In the genomic region with DNA sequence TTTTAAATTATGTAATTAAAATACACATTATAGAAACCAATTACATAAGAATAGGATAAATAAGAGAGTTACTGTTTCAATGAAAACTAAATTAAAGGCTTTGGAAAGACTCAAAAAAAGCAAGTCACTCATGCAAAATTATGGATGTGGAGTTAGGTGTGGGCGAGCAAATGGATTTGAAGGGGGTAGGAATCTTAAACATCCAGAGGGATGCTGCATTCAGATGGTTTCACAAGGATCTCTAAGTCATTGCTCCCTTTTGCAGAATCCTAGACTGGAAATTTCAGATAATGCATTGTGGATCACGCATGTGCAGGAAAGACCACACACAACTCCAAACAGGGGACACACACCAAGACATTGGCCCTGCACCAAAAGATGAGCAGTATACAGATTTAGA, we compare ENCODE assay signal across 21 cellular contexts. TPM values are rescaled to one million over a fixed set of nuclear protein-coding genes. Genes with fewer than 3 reads are reported as not detected.
DNase-seq lines count a peak whose midpoint lies in the region; ATAC-seq, FAIRE-seq and TF ChIP-seq lines count a peak whose summit lies in the region.
"Had no signal": no experiment of that assay in that cellular context is flagged by ENCODE, and none has a peak within 500 bp of the region (broad histone marks: within the 10 kb centered on the region; RNA-seq: fewer than 3 reads in every experiment).

No MANE protein-coding gene starts in this region.

- H3K4me1 ChIP-seq in A549 (peaks cover 49% of the 10 kb centered on the region), BLaER1 (peaks cover 16% of the 10 kb centered on the region), SJSA1 (replicated peaks) (peaks cover 42% of the 10 kb centered on the region)

- intact Hi-C loops in natural killer cell (cut with micrococcal nuclease), result no loop called here

- no peak for TF ChIP-seq EP300 in A549 (IDR thresholded peaks at IDR 0.05)

- H3K27ac Mint-ChIP-seq in natural killer cell, result no peak overlapping the region
- H3K27ac Mint-ChIP-seq: CD8-positive, alpha-beta T cell; GM23338 had no signal

- H3K27me3 Mint-ChIP-seq in natural killer cell (ENCODE audit: low read depth in 2 of 2), result peaks cover 5 to 21% of the 10 kb centered on the region in 2 donors

- POLR2A ChIA-PET in A549 (lab: Yijun Ruan, JAX), result no interaction called here

- H3K4me3 Mint-ChIP-seq in natural killer cell, result no peak overlapping the region
- H3K4me3 Mint-ChIP-seq: CD8-positive, alpha-beta T cell; GM23338 had no signal

- H3K27ac ChIP-seq in A549, result peak overlapping the region; percentile 64 to 75; a peak in 5 of 6 replicates
- H3K27ac ChIP-seq in BLaER1, result no peak overlapping the region
- peak overlapping the region; percentile 88 for H3K27ac ChIP-seq in SJSA1
- H3K27ac ChIP-seq: HL-60 had no signal

- H3K9me3 Mint-ChIP-seq in natural killer cell, result no peaks in the 10 kb centered on the region
- H3K9me3 Mint-ChIP-seq: CD8-positive, alpha-beta T cell; GM23338 had no signal

- H3K36me3 ChIP-seq in BLaER1 (no peaks in the 10 kb centered on the region), SJSA1 (no peaks in the 10 kb centered on the region)

- no peaks in the 10 kb centered on the region for H3K36me3 Mint-ChIP-seq in natural killer cell
- H3K36me3 Mint-ChIP-seq: CD8-positive, alpha-beta T cell had no signal

- H3K4me3 ChIP-seq in A549 (no peak overlapping the region), BLaER1 (no peak overlapping the region), SJSA1 (no peak overlapping the region)
- H3K4me3 ChIP-seq: GM23338, K562 had no signal

- no peak for FAIRE-seq in A549 (lab: Jason Lieb, UNC)
- FAIRE-seq: G401.6, GM12891, H54, K562 had no signal

- TF ChIP-seq CTCF in A549 (IDR thresholded peaks at IDR 0.05), result no peak
- no peak for TF ChIP-seq CTCF in natural killer cell (IDR thresholded peaks at IDR 0.05)

- CTCF ChIA-PET in A549 (lab: Yijun Ruan, JAX), result no interaction called here

- H3K9ac ChIP-seq in BLaER1, result no peak overlapping the region

- no peak for TF ChIP-seq RAD21 in A549 (conservative IDR thresholded peaks at IDR 0.05 in 1 of 2, IDR thresholded peaks at IDR 0.05 in 1 of 2)

- no peaks in the 10 kb centered on the region for H3K4me1 Mint-ChIP-seq in natural killer cell

- no peaks in the 10 kb centered on the region for H3K9me3 ChIP-seq in A549
- peaks cover 6% of the 10 kb centered on the region; the same call in 1 of the 2 replicates for H3K9me3 ChIP-seq in BLaER1
- no peaks in the 10 kb centered on the region for H3K9me3 ChIP-seq in SJSA1 (replicated peaks)

- DNase-seq in A549 (ENCODE audit: low read depth in 1 of 2, low spot score in 1 of 2) (no peak), SJSA1 (ENCODE audit: low read depth in 1 of 2, low spot score in 2 of 2) (peak in 1 of 2 experiments; percentile 62), putamen (ENCODE audit: low spot score) (peak; percentile 58), natural killer cell (no peak)
- DNase-seq: AML-193; Calu3; CD8-positive, alpha-beta T cell; HCEC 1CT; IMR-90 had no signal

- no peaks in the 10 kb centered on the region for H3K27me3 ChIP-seq in BLaER1
- H3K27me3 ChIP-seq in SJSA1 (replicated peaks), result no peaks in the 10 kb centered on the region

- H3K4me2 ChIP-seq in A549, result peak overlapping the region; percentile 65; the same call in 2 of the 3 replicates
- 0 out of 2 replicates have a peak overlapping the region, but pooled peaks have one; percentile 48 for H3K4me2 ChIP-seq in BLaER1
- H3K4me2 ChIP-seq: GM23338 had no signal

- no peak for TF ChIP-seq POLR2A in A549 (IDR thresholded peaks at IDR 0.05; ENCODE audit: low read length)

- no peak for ATAC-seq in A549
- no peak for ATAC-seq in GM18861 (IDR thresholded peaks at IDR 0.05; ENCODE audit: unreplicated experiment)
- no peak for ATAC-seq in natural killer cell
- ATAC-seq in GM21360 (IDR thresholded peaks at IDR 0.05; ENCODE audit: unreplicated experiment), result no peak
- ATAC-seq: CD8-positive, alpha-beta T cell; K562 had no signal

- 72% methylated on average over 2 of the region's 2 CpGs for WGBS in A549 (ENCODE audit: missing lambda C conversion rate)

- no peaks in the 10 kb centered on the region for H4K20me1 ChIP-seq in BLaER1

TF ChIP-seq in A549, 52 proteins besides CTCF, POLR2A, EP300 and RAD21:
- no peak for TF ChIP-seq MAFK (IDR thresholded peaks at IDR 0.05; ENCODE audit: partially characterized antibody)
- TF ChIP-seq, protein P1, sequence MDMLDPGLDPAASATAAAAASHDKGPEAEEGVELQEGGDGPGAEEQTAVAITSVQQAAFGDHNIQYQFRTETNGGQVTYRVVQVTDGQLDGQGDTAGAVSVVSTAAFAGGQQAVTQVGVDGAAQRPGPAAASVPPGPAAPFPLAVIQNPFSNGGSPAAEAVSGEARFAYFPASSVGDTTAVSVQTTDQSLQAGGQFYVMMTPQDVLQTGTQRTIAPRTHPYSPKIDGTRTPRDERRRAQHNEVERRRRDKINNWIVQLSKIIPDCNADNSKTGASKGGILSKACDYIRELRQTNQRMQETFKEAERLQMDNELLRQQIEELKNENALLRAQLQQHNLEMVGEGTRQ (IDR thresholded peaks at IDR 0.05), result no peak
- no peak for TF ChIP-seq CBX8 (IDR thresholded peaks at IDR 0.05)
- no peak for TF ChIP-seq SMC3 (IDR thresholded peaks at IDR 0.05)
- TF ChIP-seq CEBPB (IDR thresholded peaks at IDR 0.05), result no peak
- TF ChIP-seq, protein P2, sequence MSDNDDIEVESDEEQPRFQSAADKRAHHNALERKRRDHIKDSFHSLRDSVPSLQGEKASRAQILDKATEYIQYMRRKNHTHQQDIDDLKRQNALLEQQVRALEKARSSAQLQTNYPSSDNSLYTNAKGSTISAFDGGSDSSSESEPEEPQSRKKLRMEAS (IDR thresholded peaks at IDR 0.05), result no peak
- no peak for TF ChIP-seq ZFP36 (IDR thresholded peaks at IDR 0.05; ENCODE audit: borderline replicate concordance, partially characterized antibody)
- no peak for TF ChIP-seq JUNB (IDR thresholded peaks at IDR 0.05)
- no peak for TF ChIP-seq POLR2AphosphoS2 (conservative IDR thresholded peaks at IDR 0.05; ENCODE audit: low read length)
- TF ChIP-seq, protein P3, sequence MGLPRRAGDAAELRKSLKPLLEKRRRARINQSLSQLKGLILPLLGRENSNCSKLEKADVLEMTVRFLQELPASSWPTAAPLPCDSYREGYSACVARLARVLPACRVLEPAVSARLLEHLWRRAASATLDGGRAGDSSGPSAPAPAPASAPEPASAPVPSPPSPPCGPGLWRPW (IDR thresholded peaks at IDR 0.05), result no peak
- TF ChIP-seq CHD4 (IDR thresholded peaks at IDR 0.05; ENCODE audit: borderline replicate concordance), result no peak
- no peak for TF ChIP-seq SREBF2 (IDR thresholded peaks at IDR 0.05)

RNA-seq across cellular contexts. Expression of a gene that starts 57.5 kb away (rescaled TPM):
- polyA plus RNA-seq in A549 (2011; rRNA removed) (5.7 and 6.6 TPM in 2 replicates), A549 (2017; fragmentation: RNase III; extraction: RNeasy Plus Mini Kit Qiagen cat#74134 plus additional on column Dnase treatment) (0.85 to 0.90 TPM (median 0.87 TPM) in 3 replicates)
- polyA plus RNA-seq in A549 (2012; cell fraction: cytosol; rRNA removed), result 1.6 and 2.0 TPM in 2 replicates
- polyA plus RNA-seq in A549 (2012; cell fraction: nucleus; rRNA removed), result 4.5 and 5.5 TPM in 2 replicates
- 7.0 and 9.8 TPM in 2 replicates for polyA minus RNA-seq in A549 (2011; rRNA and poly(A)+ RNA removed)
- total RNA-seq in SJSA1 (2014; rRNA removed; shearing (Covaris generic)), result 10.0 and 14.0 TPM in 2 replicates
- total RNA-seq in natural killer cell, result not detected
- total RNA-seq: A172; Calu3; CD8-positive, alpha-beta T cell; HT1080; K562 had no signal
- polyA plus RNA-seq: BJ, K562 had no signal

Comparison
In these comparisons a context has a peak if more than half of its experiments do, and no peak if none do; other contexts are left out.
1. RNA of a gene that starts 57.5 kb away (total RNA-seq): 10.0 to 14.0 TPM in SJSA1; not detected in natural killer cell; every median in the first group is over 10 times any median in the second.